ENCODE assay signal across 20 cellular contexts in genomic region chr6:57305112-57305511, GRCh38. TPM values are rescaled to one million over a fixed set of nuclear protein-coding genes. Genes with fewer than 3 reads are reported as not detected.
DNase-seq lines count a peak whose midpoint lies in the region; ATAC-seq, FAIRE-seq and TF ChIP-seq lines count a peak whose summit lies in the region.
"Had no signal": no experiment of that assay in that cellular context is flagged by ENCODE, and none has a peak within 500 bp of the region (broad histone marks: within the 10 kb centered on the region; RNA-seq: fewer than 3 reads in every experiment).

No MANE protein-coding gene starts in this region.

- no peaks in the 10 kb centered on the region for H3K27me3 ChIP-seq in WERI-Rb-1 (ENCODE audit: insufficient read depth, low read depth, severe bottlenecking)
- peaks cover 0 to 4% (median 0%) of the 10 kb centered on the region in 4 donors for H3K27me3 ChIP-seq in pancreas
- no peaks in the 10 kb centered on the region for H3K27me3 ChIP-seq in H7 (ENCODE audit: control insufficient read depth, insufficient read depth, low read length)
- H3K27me3 ChIP-seq: brain microvascular endothelial cell, ovary, testis had no signal

- DNase-seq in AG10803 (ENCODE audit: low read depth) (peak; percentile 84), WERI-Rb-1 (peak; percentile 29), Right ventricle myocardium superior (no peak), pancreas (no peak), RKO (ENCODE audit: low spot score) (no peak), H7 (no peak), G401 (ENCODE audit: low spot score) (no peak)
- DNase-seq: activated CD4-positive, CD25-positive, alpha-beta regulatory T cell treated with anti-CD3 and anti-CD28 coated beads, Interleukin-2, amount 50 U/mL, for 72 hours; activated gamma-delta T cell treated with Interleukin-2 at 50 U/mL for 16 hours; brain microvascular endothelial cell; effector memory CD8-positive, alpha-beta T cell; GF-D8; GOT3; islet precursor cell; MV-4-11; NCI-H774; ovary; RPMI8226; testis had no signal

- in situ Hi-C loops in G401 (cut with HindIII; ENCODE audit: low sequenced_read_pairs), result no loop called here

- H3K27ac ChIP-seq in WERI-Rb-1, result no peak overlapping the region
- no peak overlapping the region for H3K27ac ChIP-seq in pancreas
- H3K27ac ChIP-seq: brain microvascular endothelial cell had no signal

- no peaks in the 10 kb centered on the region for H3K4me1 ChIP-seq in pancreas

- intact Hi-C loops in Right ventricle myocardium superior (cut with DNase I) (no loop called here), pancreas (cut with DNase I) (no loop called here)

- TF ChIP-seq CTCF in AG10803 (conservative IDR thresholded peaks at IDR 0.05; ENCODE audit: low read length) (no peak), WERI-Rb-1 (IDR thresholded peaks at IDR 0.05; ENCODE audit: low read depth, low read length) (no peak), pancreas (IDR thresholded peaks at IDR 0.05) (no peak)

- H3K4me3 ChIP-seq in AG10803 (ENCODE audit: low read length) (no peak overlapping the region), WERI-Rb-1 (ENCODE audit: low read depth, low read length) (no peak overlapping the region), pancreas (no peak overlapping the region), H7 (ENCODE audit: insufficient read depth, low read depth, low read length) (no peak overlapping the region)
- H3K4me3 ChIP-seq: ovary, testis had no signal

- peak; percentile 90 for ATAC-seq in Right ventricle myocardium superior (ENCODE audit: poor library complexity)
- no peak for ATAC-seq in pancreas
- no peak for ATAC-seq in GM18519 (IDR thresholded peaks at IDR 0.05; ENCODE audit: low FRiP score, unreplicated experiment)
- ATAC-seq: effector memory CD8-positive, alpha-beta T cell had no signal

- H3K36me3 ChIP-seq in WERI-Rb-1 (no peaks in the 10 kb centered on the region), pancreas (no peaks in the 10 kb centered on the region), H7 (replicated peaks; ENCODE audit: control insufficient read depth, insufficient read depth, low read length) (no peaks in the 10 kb centered on the region)
- H3K36me3 ChIP-seq: brain microvascular endothelial cell, ovary had no signal

- H3K9me3 ChIP-seq in WERI-Rb-1 (ENCODE audit: severe bottlenecking) (peaks cover 5% of the 10 kb centered on the region), pancreas (no peaks in the 10 kb centered on the region)
- H3K9me3 ChIP-seq: ovary, testis had no signal

- WGBS in pancreas, 2 donors, result 36 to 43% methylated on average over 3 of the region's 3 CpGs

- FAIRE-seq in pancreas (lab: Jason Lieb, UNC), result peak; percentile 51

RNA-seq across cellular contexts. Expression of gene PRIM2, which starts 12.3 kb away (rescaled TPM):
- total RNA-seq in Right ventricle myocardium superior, result 3.1 TPM
- total RNA-seq in pancreas, result 1 to 10 TPM; 2.7 to 7.2 (median 4.0) TPM
- polyA plus RNA-seq in pancreas, result 1 to 10 TPM; 1.6 to 2.5 TPM
- 66.1 and 69.2 TPM in 2 replicates for total RNA-seq in H7 (2014; rRNA removed; shearing (Covaris generic))
- total RNA-seq in G401 (2014; rRNA removed; shearing (Covaris generic)), result 98.8 and 132 TPM in 2 replicates

Comparison
In these comparisons a context has a peak if more than half of its experiments do, and no peak if none do; other contexts are left out.
1. DNase-seq: peak in AG10803 (single experiment) and WERI-Rb-1 (single experiment); none in Right ventricle myocardium superior (single experiment), pancreas (0 of 6), RKO (single experiment), H7 (single experiment) and G401 (single experiment).